In the genomic region with DNA sequence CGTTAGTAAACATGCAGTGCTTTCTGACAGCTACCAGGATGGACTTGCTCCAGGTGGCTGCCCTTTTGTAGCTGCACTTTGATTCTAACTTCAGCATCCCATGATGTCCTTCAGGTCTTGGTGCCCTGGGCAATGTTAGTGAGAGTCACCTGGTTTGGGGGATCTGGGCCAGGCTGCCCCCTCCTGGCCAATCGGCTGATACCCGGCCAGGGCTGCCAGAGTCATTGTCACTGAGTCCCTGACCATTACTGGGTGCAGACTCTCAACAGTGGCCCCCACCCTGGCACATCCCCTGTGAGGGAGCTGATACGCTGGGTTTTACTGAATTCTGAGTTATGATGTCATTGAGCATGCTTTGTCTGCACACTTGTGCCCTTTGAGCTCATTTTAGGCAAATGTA, we compare ENCODE assay signal across 9 cellular contexts. TPM values are rescaled to one million over a fixed set of nuclear protein-coding genes. Genes with fewer than 3 reads are reported as not detected.
"Had no signal": no experiment of that assay in that cellular context is flagged by ENCODE, and none has a peak within 500 bp of the region (broad histone marks: within the 10 kb centered on the region; RNA-seq: fewer than 3 reads in every experiment).

No MANE protein-coding gene starts in this region.

RNA-seq across cellular contexts. Expression of gene NUTM2G, which starts 13.5 kb away (rescaled TPM):
- total RNA-seq: esophagus squamous epithelium, kidney, left cardiac atrium, lower leg skin, occipital lobe, psoas muscle, sciatic nerve, skeletal muscle tissue, spleen had no signal
- polyA plus RNA-seq: spleen had no signal
